Comparison of ENCODE assay signal across 1 cellular context in genomic region chr7:107879400-107880035, GRCh38.
TF ChIP-seq lines count a peak whose summit lies in the region.

No MANE protein-coding gene starts in this region.

TF ChIP-seq in HepG2, 621 proteins besides CTCF, POLR2A, EP300 and RAD21:
- TF ChIP-seq SRSF1 (optimal IDR thresholded peaks at IDR 0.05; ENCODE audit: low read depth, low read length) = no peak
- no peak for TF ChIP-seq ELF1 (CRISPR knock-in tag; IDR thresholded peaks at IDR 0.05)
- no peak for TF ChIP-seq HOXA5 (CRISPR knock-in tag; IDR thresholded peaks at IDR 0.05)
- TF ChIP-seq TBX3 (IDR thresholded peaks at IDR 0.05; ENCODE audit: borderline replicate concordance) = peak; percentile 77; the same call in 1 of the 2 replicates
- TF ChIP-seq ZFP36L1 (CRISPR knock-in tag; IDR thresholded peaks at IDR 0.05) = peak; percentile 31; the same call in 1 of the 2 replicates
- TF ChIP-seq TMF1 (CRISPR knock-in tag; IDR thresholded peaks at IDR 0.05; ENCODE audit: low read depth) = no peak
- no peak for TF ChIP-seq ZGPAT (CRISPR knock-in tag; IDR thresholded peaks at IDR 0.05)
- TF ChIP-seq TCF7 (IDR thresholded peaks at IDR 0.05; ENCODE audit: low read depth) = no peak
- peak; percentile 58; the same call in 1 of the 2 replicates for TF ChIP-seq ARID3A (IDR thresholded peaks at IDR 0.05; ENCODE audit: low read depth, low read length)
- no peak for TF ChIP-seq GFI1 (CRISPR knock-in tag; IDR thresholded peaks at IDR 0.05; ENCODE audit: borderline replicate concordance)
- TF ChIP-seq DBP (CRISPR knock-in tag; IDR thresholded peaks at IDR 0.05; ENCODE audit: not compliant biosample characterization) = no peak
- no peak for TF ChIP-seq ZNF816 (CRISPR knock-in tag; IDR thresholded peaks at IDR 0.05; ENCODE audit: borderline replicate concordance)
- 0 out of 2 replicates have a peak, but pooled peaks have one; percentile 14 for TF ChIP-seq THRA (CRISPR knock-in tag; IDR thresholded peaks at IDR 0.05; ENCODE audit: borderline replicate concordance)
- no peak for TF ChIP-seq NPAS2 (CRISPR knock-in tag; IDR thresholded peaks at IDR 0.05; ENCODE audit: borderline replicate concordance)
- no peak for TF ChIP-seq KMT2B (CRISPR knock-in tag; IDR thresholded peaks at IDR 0.05)
- TF ChIP-seq ZNF230 (CRISPR knock-in tag; IDR thresholded peaks at IDR 0.05) = peak; percentile 78; the same call in 1 of the 2 replicates
- TF ChIP-seq, protein P1, sequence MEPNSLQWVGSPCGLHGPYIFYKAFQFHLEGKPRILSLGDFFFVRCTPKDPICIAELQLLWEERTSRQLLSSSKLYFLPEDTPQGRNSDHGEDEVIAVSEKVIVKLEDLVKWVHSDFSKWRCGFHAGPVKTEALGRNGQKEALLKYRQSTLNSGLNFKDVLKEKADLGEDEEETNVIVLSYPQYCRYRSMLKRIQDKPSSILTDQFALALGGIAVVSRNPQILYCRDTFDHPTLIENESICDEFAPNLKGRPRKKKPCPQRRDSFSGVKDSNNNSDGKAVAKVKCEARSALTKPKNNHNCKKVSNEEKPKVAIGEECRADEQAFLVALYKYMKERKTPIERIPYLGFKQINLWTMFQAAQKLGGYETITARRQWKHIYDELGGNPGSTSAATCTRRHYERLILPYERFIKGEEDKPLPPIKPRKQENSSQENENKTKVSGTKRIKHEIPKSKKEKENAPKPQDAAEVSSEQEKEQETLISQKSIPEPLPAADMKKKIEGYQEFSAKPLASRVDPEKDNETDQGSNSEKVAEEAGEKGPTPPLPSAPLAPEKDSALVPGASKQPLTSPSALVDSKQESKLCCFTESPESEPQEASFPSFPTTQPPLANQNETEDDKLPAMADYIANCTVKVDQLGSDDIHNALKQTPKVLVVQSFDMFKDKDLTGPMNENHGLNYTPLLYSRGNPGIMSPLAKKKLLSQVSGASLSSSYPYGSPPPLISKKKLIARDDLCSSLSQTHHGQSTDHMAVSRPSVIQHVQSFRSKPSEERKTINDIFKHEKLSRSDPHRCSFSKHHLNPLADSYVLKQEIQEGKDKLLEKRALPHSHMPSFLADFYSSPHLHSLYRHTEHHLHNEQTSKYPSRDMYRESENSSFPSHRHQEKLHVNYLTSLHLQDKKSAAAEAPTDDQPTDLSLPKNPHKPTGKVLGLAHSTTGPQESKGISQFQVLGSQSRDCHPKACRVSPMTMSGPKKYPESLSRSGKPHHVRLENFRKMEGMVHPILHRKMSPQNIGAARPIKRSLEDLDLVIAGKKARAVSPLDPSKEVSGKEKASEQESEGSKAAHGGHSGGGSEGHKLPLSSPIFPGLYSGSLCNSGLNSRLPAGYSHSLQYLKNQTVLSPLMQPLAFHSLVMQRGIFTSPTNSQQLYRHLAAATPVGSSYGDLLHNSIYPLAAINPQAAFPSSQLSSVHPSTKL (CRISPR knock-in tag; IDR thresholded peaks at IDR 0.05) = 0 out of 2 replicates have a peak, but pooled peaks have one; percentile 23
- no peak for TF ChIP-seq NONO (IDR thresholded peaks at IDR 0.05)
- TF ChIP-seq NONO (CRISPR knock-in tag; conservative IDR thresholded peaks at IDR 0.05) = no peak
- TF ChIP-seq ZFYVE20 (CRISPR knock-in tag; IDR thresholded peaks at IDR 0.05; ENCODE audit: borderline replicate concordance, low read depth) = no peak
- no peak for TF ChIP-seq ZNF672 (CRISPR knock-in tag; IDR thresholded peaks at IDR 0.05)
- TF ChIP-seq ZNF713 (CRISPR knock-in tag; IDR thresholded peaks at IDR 0.05) = no peak
- no peak for TF ChIP-seq ZMYM2 (CRISPR knock-in tag; IDR thresholded peaks at IDR 0.05)
- TF ChIP-seq, protein P2, sequence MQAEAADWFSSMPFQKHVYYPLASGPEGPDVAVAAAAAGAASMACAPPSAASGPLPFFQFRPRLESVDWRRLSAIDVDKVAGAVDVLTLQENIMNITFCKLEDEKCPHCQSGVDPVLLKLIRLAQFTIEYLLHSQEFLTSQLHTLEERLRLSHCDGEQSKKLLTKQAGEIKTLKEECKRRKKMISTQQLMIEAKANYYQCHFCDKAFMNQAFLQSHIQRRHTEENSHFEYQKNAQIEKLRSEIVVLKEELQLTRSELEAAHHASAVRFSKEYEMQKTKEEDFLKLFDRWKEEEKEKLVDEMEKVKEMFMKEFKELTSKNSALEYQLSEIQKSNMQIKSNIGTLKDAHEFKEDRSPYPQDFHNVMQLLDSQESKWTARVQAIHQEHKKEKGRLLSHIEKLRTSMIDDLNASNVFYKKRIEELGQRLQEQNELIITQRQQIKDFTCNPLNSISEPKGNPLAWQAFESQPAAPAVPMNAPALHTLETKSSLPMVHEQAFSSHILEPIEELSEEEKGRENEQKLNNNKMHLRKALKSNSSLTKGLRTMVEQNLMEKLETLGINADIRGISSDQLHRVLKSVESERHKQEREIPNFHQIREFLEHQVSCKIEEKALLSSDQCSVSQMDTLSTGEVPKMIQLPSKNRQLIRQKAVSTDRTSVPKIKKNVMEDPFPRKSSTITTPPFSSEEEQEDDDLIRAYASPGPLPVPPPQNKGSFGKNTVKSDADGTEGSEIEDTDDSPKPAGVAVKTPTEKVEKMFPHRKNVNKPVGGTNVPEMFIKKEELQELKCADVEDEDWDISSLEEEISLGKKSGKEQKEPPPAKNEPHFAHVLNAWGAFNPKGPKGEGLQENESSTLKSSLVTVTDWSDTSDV (CRISPR knock-in tag; IDR thresholded peaks at IDR 0.05) = no peak
- peak; percentile 80 for TF ChIP-seq SMC3 (IDR thresholded peaks at IDR 0.05; ENCODE audit: low read length)
- TF ChIP-seq ZNF264 (CRISPR knock-in tag; IDR thresholded peaks at IDR 0.05) = no peak
- TF ChIP-seq STAG1 (CRISPR knock-in tag; IDR thresholded peaks at IDR 0.05) = peak; percentile 92
- TF ChIP-seq ZNF639 (CRISPR knock-in tag; conservative IDR thresholded peaks at IDR 0.05) = no peak
- TF ChIP-seq SAFB2 (CRISPR knock-in tag; IDR thresholded peaks at IDR 0.05; ENCODE audit: borderline replicate concordance, low read depth) = no peak
- TF ChIP-seq ZFP37 (CRISPR knock-in tag; IDR thresholded peaks at IDR 0.05; ENCODE audit: borderline replicate concordance) = no peak
- TF ChIP-seq, protein P3, sequence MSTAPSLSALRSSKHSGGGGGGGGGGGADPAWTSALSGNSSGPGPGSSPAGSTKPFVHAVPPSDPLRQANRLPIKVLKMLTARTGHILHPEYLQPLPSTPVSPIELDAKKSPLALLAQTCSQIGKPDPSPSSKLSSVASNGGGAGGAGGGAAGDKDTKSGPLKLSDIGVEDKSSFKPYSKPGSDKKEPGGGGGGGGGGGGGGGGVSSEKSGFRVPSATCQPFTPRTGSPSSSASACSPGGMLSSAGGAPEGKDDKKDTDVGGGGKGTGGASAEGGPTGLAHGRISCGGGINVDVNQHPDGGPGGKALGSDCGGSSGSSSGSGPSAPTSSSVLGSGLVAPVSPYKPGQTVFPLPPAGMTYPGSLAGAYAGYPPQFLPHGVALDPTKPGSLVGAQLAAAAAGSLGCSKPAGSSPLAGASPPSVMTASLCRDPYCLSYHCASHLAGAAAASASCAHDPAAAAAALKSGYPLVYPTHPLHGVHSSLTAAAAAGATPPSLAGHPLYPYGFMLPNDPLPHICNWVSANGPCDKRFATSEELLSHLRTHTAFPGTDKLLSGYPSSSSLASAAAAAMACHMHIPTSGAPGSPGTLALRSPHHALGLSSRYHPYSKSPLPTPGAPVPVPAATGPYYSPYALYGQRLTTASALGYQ (CRISPR knock-in tag; IDR thresholded peaks at IDR 0.05) = no peak
- TF ChIP-seq, protein P4, sequence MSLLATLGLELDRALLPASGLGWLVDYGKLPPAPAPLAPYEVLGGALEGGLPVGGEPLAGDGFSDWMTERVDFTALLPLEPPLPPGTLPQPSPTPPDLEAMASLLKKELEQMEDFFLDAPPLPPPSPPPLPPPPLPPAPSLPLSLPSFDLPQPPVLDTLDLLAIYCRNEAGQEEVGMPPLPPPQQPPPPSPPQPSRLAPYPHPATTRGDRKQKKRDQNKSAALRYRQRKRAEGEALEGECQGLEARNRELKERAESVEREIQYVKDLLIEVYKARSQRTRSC (CRISPR knock-in tag; IDR thresholded peaks at IDR 0.05; ENCODE audit: low read depth) = no peak
- TF ChIP-seq SMARCC2 (IDR thresholded peaks at IDR 0.05) = no peak
- no peak for TF ChIP-seq ZNF143 (CRISPR knock-in tag; IDR thresholded peaks at IDR 0.05)
- no peak for TF ChIP-seq ZSCAN31 (CRISPR knock-in tag; IDR thresholded peaks at IDR 0.05; ENCODE audit: low read depth)
- no peak for TF ChIP-seq ZSCAN22 (CRISPR knock-in tag; IDR thresholded peaks at IDR 0.05)
- TF ChIP-seq, protein P5, sequence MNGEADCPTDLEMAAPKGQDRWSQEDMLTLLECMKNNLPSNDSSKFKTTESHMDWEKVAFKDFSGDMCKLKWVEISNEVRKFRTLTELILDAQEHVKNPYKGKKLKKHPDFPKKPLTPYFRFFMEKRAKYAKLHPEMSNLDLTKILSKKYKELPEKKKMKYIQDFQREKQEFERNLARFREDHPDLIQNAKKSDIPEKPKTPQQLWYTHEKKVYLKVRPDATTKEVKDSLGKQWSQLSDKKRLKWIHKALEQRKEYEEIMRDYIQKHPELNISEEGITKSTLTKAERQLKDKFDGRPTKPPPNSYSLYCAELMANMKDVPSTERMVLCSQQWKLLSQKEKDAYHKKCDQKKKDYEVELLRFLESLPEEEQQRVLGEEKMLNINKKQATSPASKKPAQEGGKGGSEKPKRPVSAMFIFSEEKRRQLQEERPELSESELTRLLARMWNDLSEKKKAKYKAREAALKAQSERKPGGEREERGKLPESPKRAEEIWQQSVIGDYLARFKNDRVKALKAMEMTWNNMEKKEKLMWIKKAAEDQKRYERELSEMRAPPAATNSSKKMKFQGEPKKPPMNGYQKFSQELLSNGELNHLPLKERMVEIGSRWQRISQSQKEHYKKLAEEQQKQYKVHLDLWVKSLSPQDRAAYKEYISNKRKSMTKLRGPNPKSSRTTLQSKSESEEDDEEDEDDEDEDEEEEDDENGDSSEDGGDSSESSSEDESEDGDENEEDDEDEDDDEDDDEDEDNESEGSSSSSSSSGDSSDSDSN (CRISPR knock-in tag; IDR thresholded peaks at IDR 0.05) = no peak
- TF ChIP-seq TSC22D2 (CRISPR knock-in tag; IDR thresholded peaks at IDR 0.05; ENCODE audit: borderline replicate concordance) = no peak
- TF ChIP-seq TBL1XR1 (IDR thresholded peaks at IDR 0.05; ENCODE audit: borderline replicate concordance, low read length, partially characterized antibody) = no peak
- no peak for TF ChIP-seq ZNF34 (CRISPR knock-in tag; IDR thresholded peaks at IDR 0.05; ENCODE audit: borderline replicate concordance)
- TF ChIP-seq ZNF777 (CRISPR knock-in tag; IDR thresholded peaks at IDR 0.05) = no peak
- no peak for TF ChIP-seq ZBTB7B (CRISPR knock-in tag; IDR thresholded peaks at IDR 0.05)
- TF ChIP-seq ZNF256 (CRISPR knock-in tag; conservative IDR thresholded peaks at IDR 0.05) = no peak
